Comparison of ENCODE assay signal across 8 cellular contexts in genomic region chr14:67285876-67286452, GRCh38. TPM values are rescaled to one million over a fixed set of nuclear protein-coding genes. Genes with fewer than 3 reads are reported as not detected.
DNase-seq lines count a peak whose midpoint lies in the region; ATAC-seq and TF ChIP-seq lines count a peak whose summit lies in the region.

No MANE protein-coding gene starts in this region.

- peaks cover 0 to 3% (median 0%) of the 10 kb centered on the region in 4 donors for H3K36me3 ChIP-seq in liver (ENCODE audit: control insufficient read depth in 4 of 4, insufficient read depth in 3 of 4, low read depth in 1 of 4, low read length in 3 of 4)

- H3K9ac ChIP-seq in liver (ENCODE audit: low read depth in 1 of 2, low read length in 2 of 2) = no peak overlapping the region

- no peaks in the 10 kb centered on the region for H3K9me3 ChIP-seq in liver (ENCODE audit: control insufficient read depth in 4 of 4, low read length in 3 of 4)

- DNase-seq in Right ventricle myocardium superior = no peak
- no peak for DNase-seq in left ventricle myocardium superior
- peak; percentile 41 for DNase-seq in NCI-H2171 (lab: John Stamatoyannopoulos, UW)
- DNase-seq in activated effector memory CD4-positive, alpha-beta T cell treated with anti-CD3 and anti-CD28 coated beads, Interleukin-2, amount 50 U/mL, for 16 hours = no peak
- no peak for DNase-seq in activated T-cell treated with anti-CD3 and anti-CD28 coated beads, Interleukin-2, amount 50 U/mL, for 24 hours

- no peak overlapping the region for H3K27ac ChIP-seq in liver (ENCODE audit: low read depth in 1 of 2, low read length in 2 of 2)

- no peak overlapping the region for H3K4me3 Mint-ChIP-seq in brain
- no peak overlapping the region for H3K4me3 Mint-ChIP-seq in activated T-cell treated with anti-CD3 and anti-CD28 coated beads, Interleukin-2, amount 50 U/mL, for 24 hours

- 45% methylated on average over 2 of the region's 2 CpGs for WGBS in liver

- intact Hi-C loops in Right ventricle myocardium superior (cut with DNase I) = no loop called here
- intact Hi-C loops in left ventricle myocardium superior (cut with micrococcal nuclease) = loop anchor here (5.0 kb wide), 1 partner anchor 119 kb away; no protein-coding TSS in a partner anchor

- peak; percentile 77 to 79 for TF ChIP-seq RAD21 in liver (IDR thresholded peaks at IDR 0.05)

- no peaks in the 10 kb centered on the region for H3K4me1 ChIP-seq in liver (ENCODE audit: control insufficient read depth in 4 of 4, insufficient read depth in 4 of 4, low read length in 3 of 4)

- no peaks in the 10 kb centered on the region for H3K27me3 Mint-ChIP-seq in brain
- H3K27me3 Mint-ChIP-seq in activated T-cell treated with anti-CD3 and anti-CD28 coated beads, Interleukin-2, amount 50 U/mL, for 24 hours = no peaks in the 10 kb centered on the region

- peak; percentile 48 for ATAC-seq in Right ventricle myocardium superior (ENCODE audit: poor library complexity)
- ATAC-seq in left ventricle myocardium superior = no peak
- ATAC-seq in GM19328 (IDR thresholded peaks at IDR 0.05; ENCODE audit: unreplicated experiment) = no peak

- H3K27me3 ChIP-seq in liver (ENCODE audit: control insufficient read depth in 4 of 4, insufficient read depth in 4 of 4, low read length in 3 of 4) = no peaks in the 10 kb centered on the region

- H3K36me3 Mint-ChIP-seq in brain = no peaks in the 10 kb centered on the region
- peaks cover 3% of the 10 kb centered on the region for H3K36me3 Mint-ChIP-seq in activated T-cell treated with anti-CD3 and anti-CD28 coated beads, Interleukin-2, amount 50 U/mL, for 24 hours (ENCODE audit: low read depth)

- TF ChIP-seq CTCF in brain (conservative IDR thresholded peaks at IDR 0.05) (peak; percentile 82 to 85), liver (IDR thresholded peaks at IDR 0.05; ENCODE audit: low read depth, low read length, missing input control) (peak; percentile 39)

- H3K4me1 Mint-ChIP-seq in brain = peaks cover 4% of the 10 kb centered on the region
- H3K4me1 Mint-ChIP-seq in activated T-cell treated with anti-CD3 and anti-CD28 coated beads, Interleukin-2, amount 50 U/mL, for 24 hours (ENCODE audit: low read depth) = peaks cover 2% of the 10 kb centered on the region

- H3K27ac Mint-ChIP-seq in brain = no peak overlapping the region
- no peak overlapping the region for H3K27ac Mint-ChIP-seq in activated T-cell treated with anti-CD3 and anti-CD28 coated beads, Interleukin-2, amount 50 U/mL, for 24 hours

- no peaks in the 10 kb centered on the region for H3K9me3 Mint-ChIP-seq in brain
- H3K9me3 Mint-ChIP-seq in activated T-cell treated with anti-CD3 and anti-CD28 coated beads, Interleukin-2, amount 50 U/mL, for 24 hours = no peaks in the 10 kb centered on the region

- H3K4me3 ChIP-seq in liver (ENCODE audit: low read depth in 1 of 3, low read length in 3 of 3) = no peak overlapping the region

TF ChIP-seq in liver, 16 proteins besides CTCF, POLR2A, EP300 and RAD21:
- TF ChIP-seq ATF3 (IDR thresholded peaks at IDR 0.05) (no peak), NR2F2 (IDR thresholded peaks at IDR 0.05) (no peak), SP1 (IDR thresholded peaks at IDR 0.05) (no peak), ZBTB33 (IDR thresholded peaks at IDR 0.05) (no peak), REST (IDR thresholded peaks at IDR 0.05) (no peak), TAF1 (conservative IDR thresholded peaks at IDR 0.05) (no peak), MAX (IDR thresholded peaks at IDR 0.05) (no peak), HNF4A (conservative IDR thresholded peaks at IDR 0.05) (no peak), GABPA (IDR thresholded peaks at IDR 0.05 in 1 of 2, conservative IDR thresholded peaks at IDR 0.05 in 1 of 2) (no peak), JUND (IDR thresholded peaks at IDR 0.05) (no peak), FOXA2 (IDR thresholded peaks at IDR 0.05) (no peak), YY1 (IDR thresholded peaks at IDR 0.05) (no peak), FOXA1 (IDR thresholded peaks at IDR 0.05) (no peak), RXRA (IDR thresholded peaks at IDR 0.05) (no peak), EGR1 (IDR thresholded peaks at IDR 0.05; ENCODE audit: low read depth in 2 of 2) (no peak), HNF4G (IDR thresholded peaks at IDR 0.05) (no peak)

RNA-seq across cellular contexts. Expression of gene PALS1, which starts 44.7 kb away (rescaled TPM):
- total RNA-seq in Right ventricle myocardium superior = 14.3 TPM
- total RNA-seq in left ventricle myocardium superior = 16.2 TPM
- 10.3 TPM for polyA plus RNA-seq in brain (ENCODE audit: insufficient read depth, low read depth, low replicate concordance)
- total RNA-seq in liver = 10 to 100 TPM; 12.7 to 17.6 TPM
- polyA plus RNA-seq in liver = 1 to 10 TPM; 5.5 to 7.5 TPM
